14 cellular contexts compared by ENCODE assay signal in genomic region chrX:102765217-102765616, GRCh38. TPM values are rescaled to one million over a fixed set of nuclear protein-coding genes. Genes with fewer than 3 reads are reported as not detected.
DNase-seq lines count a peak whose midpoint lies in the region; ATAC-seq, FAIRE-seq and TF ChIP-seq lines count a peak whose summit lies in the region.
"Had no signal": no experiment of that assay in that cellular context is flagged by ENCODE, and none has a peak within 500 bp of the region (broad histone marks: within the 10 kb centered on the region; RNA-seq: fewer than 3 reads in every experiment).

No MANE protein-coding gene starts in this region.

- peaks cover 8% of the 10 kb centered on the region for H3K4me1 Mint-ChIP-seq in T-helper 17 cell

- H3K27me3 ChIP-seq in bronchial epithelial cell (ENCODE audit: control insufficient read depth, insufficient read depth, low read length) = no peaks in the 10 kb centered on the region

- H3K36me3 Mint-ChIP-seq in T-helper 17 cell (ENCODE audit: low read depth) = no peaks in the 10 kb centered on the region
- H3K36me3 Mint-ChIP-seq: stimulated activated naive B cell treated with anti-CD40 and anti-IgM and Interleukin-4, amounts not matched to agents 10 μg/mL and 1 μg/mL and 100 μg/mL, for 72 hours had no signal

- peak; percentile 33 for DNase-seq in AG08396 (ENCODE audit: low spot score)
- DNase-seq in LHCN-M2 (ENCODE audit: low read depth) = peak; percentile 71
- peak; percentile 62 for DNase-seq in bronchial epithelial cell (ENCODE audit: low read depth)
- peak; percentile 67 to 93 for DNase-seq in lung microvascular endothelial cell (ENCODE audit: low read depth in 2 of 2)
- DNase-seq in coronary artery (ENCODE audit: low spot score) = no peak
- no peak for DNase-seq in T-helper 17 cell
- DNase-seq: activated CD4-positive, alpha-beta T cell treated with anti-CD3 and anti-CD28 coated beads, Interleukin-2, amount 10 ng/mL, durations not matched to agents 24 days and 14 days; effector CD4-positive, alpha-beta T cell; NCI-H524; stimulated activated CD4-positive, alpha-beta T cell treated with anti-CD3 and anti-CD28 coated beads, Interleukin-15, amount 100 ng/mL, for 24 hours; stimulated activated naive B cell treated with anti-CD40 and anti-IgM and Interleukin-4, amounts not matched to agents 10 μg/mL and 1 μg/mL and 100 μg/mL, for 72 hours had no signal

- TF ChIP-seq CTCF in bronchial epithelial cell (IDR thresholded peaks at IDR 0.05; ENCODE audit: insufficient read depth, low read length, severe bottlenecking) = no peak
- TF ChIP-seq CTCF in coronary artery (IDR thresholded peaks at IDR 0.05) = no peak

- H3K4me3 ChIP-seq in bronchial epithelial cell (ENCODE audit: low read depth, low read length) = no peak overlapping the region
- no peak overlapping the region for H3K4me3 ChIP-seq in coronary artery

- peak overlapping the region in 1 of 2 donors; percentile 7 for H3K27ac ChIP-seq in coronary artery

- no peak overlapping the region for H3K4me3 Mint-ChIP-seq in T-helper 17 cell
- H3K4me3 Mint-ChIP-seq: activated CD4-positive, alpha-beta T cell treated with anti-CD3 and anti-CD28 coated beads, Interleukin-2, amount 10 ng/mL, durations not matched to agents 24 days and 14 days; nephron; stimulated activated naive B cell treated with anti-CD40 and anti-IgM and Interleukin-4, amounts not matched to agents 10 μg/mL and 1 μg/mL and 100 μg/mL, for 72 hours had no signal

- no peaks in the 10 kb centered on the region for H3K9me3 ChIP-seq in T-helper 17 cell (ENCODE audit: control insufficient read depth, low read length, poor library complexity, severe bottlenecking)

- no peak for ATAC-seq in GM21825 (IDR thresholded peaks at IDR 0.05; ENCODE audit: unreplicated experiment)
- no peak for ATAC-seq in HG03571 (IDR thresholded peaks at IDR 0.05; ENCODE audit: unreplicated experiment)
- ATAC-seq in T-helper 17 cell = no peak
- ATAC-seq: stimulated activated naive B cell treated with anti-CD40 and anti-IgM and Interleukin-4, amounts not matched to agents 10 μg/mL and 1 μg/mL and 100 μg/mL, for 72 hours had no signal

- no peaks in the 10 kb centered on the region for H3K27me3 Mint-ChIP-seq in T-helper 17 cell
- H3K27me3 Mint-ChIP-seq: activated CD4-positive, alpha-beta T cell treated with anti-CD3 and anti-CD28 coated beads, Interleukin-2, amount 10 ng/mL, durations not matched to agents 24 days and 14 days; stimulated activated naive B cell treated with anti-CD40 and anti-IgM and Interleukin-4, amounts not matched to agents 10 μg/mL and 1 μg/mL and 100 μg/mL, for 72 hours had no signal

- H3K36me3 ChIP-seq in bronchial epithelial cell (ENCODE audit: control insufficient read depth, insufficient read depth, low read length) = no peaks in the 10 kb centered on the region

- FAIRE-seq in bronchial epithelial cell (lab: Jason Lieb, UNC) = no peak

- no peak overlapping the region for H3K27ac Mint-ChIP-seq in T-helper 17 cell
- H3K27ac Mint-ChIP-seq: activated CD4-positive, alpha-beta T cell treated with anti-CD3 and anti-CD28 coated beads, Interleukin-2, amount 10 ng/mL, durations not matched to agents 24 days and 14 days; nephron; stimulated activated naive B cell treated with anti-CD40 and anti-IgM and Interleukin-4, amounts not matched to agents 10 μg/mL and 1 μg/mL and 100 μg/mL, for 72 hours had no signal

RNA-seq across cellular contexts. Expression of gene GPRASP3, which starts 44.7 kb away (rescaled TPM):
- 1.7 and 4.5 TPM in 2 replicates for total RNA-seq in LHCN-M2 (2014; rRNA removed)
- 1.9 TPM for polyA plus RNA-seq in LHCN-M2 (2012)
- total RNA-seq in bronchial epithelial cell = 1.8 and 2.6 TPM in 2 replicates
- 2.6 and 4.4 TPM in 2 replicates for total RNA-seq in lung microvascular endothelial cell
- 1 to 10 TPM; 1.9 to 3.4 TPM for total RNA-seq in T-helper 17 cell

RNA-seq across cellular contexts. Expression of gene GPRASP2, which starts 53.0 kb away (rescaled TPM):
- total RNA-seq in LHCN-M2 (2014; rRNA removed) (12.6 and 13.0 TPM in 2 replicates), bronchial epithelial cell (4.2 and 9.6 TPM in 2 replicates), lung microvascular endothelial cell (9.8 and 10.9 TPM in 2 replicates), T-helper 17 cell (under 1 TPM; 0.78 to 0.82 TPM)
- polyA plus RNA-seq in LHCN-M2 (2012) = 6.3 TPM

Comparison
In these comparisons a context has a peak if more than half of its experiments do, and no peak if none do; other contexts are left out.
1. DNase-seq: peak in AG08396 (single experiment), LHCN-M2 (single experiment), bronchial epithelial cell (single experiment) and lung microvascular endothelial cell (2 of 2); none in coronary artery (single experiment) and T-helper 17 cell (0 of 3).